8 cellular contexts compared by ENCODE assay signal in the genomic region with DNA sequence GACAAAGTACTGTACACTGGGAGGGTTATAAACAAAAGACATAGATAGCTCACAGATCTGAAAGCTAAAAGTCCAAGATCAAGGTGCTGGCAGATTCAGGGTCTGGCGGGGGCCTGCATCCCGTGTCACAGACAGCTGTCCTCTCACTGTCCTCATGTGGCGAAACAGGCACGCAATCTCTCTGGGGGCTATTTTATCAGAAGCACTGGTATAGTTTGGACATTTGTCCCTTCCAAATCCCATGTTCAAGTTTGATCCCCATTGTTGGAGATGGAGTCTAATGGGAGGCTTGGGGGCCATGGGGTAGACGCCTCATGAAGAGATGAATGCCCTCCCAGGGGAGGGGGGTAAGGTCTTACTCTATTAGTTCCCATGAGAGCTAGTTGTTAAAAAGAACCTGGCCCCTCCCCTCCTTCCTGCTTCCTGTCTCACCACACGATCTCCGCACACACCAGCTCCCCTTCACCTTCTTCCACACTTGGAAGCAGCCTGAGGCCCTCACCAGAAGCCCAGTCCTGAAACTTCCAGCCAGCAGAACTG.
DNase-seq lines count a peak whose midpoint lies in the region; ATAC-seq and TF ChIP-seq lines count a peak whose summit lies in the region.

No MANE protein-coding gene starts in this region.

- H2AFZ ChIP-seq in ACC112 (ENCODE audit: low read length, unreplicated experiment), result peak overlapping the region; percentile 73

- peaks cover 24% of the 10 kb centered on the region for H3K4me1 ChIP-seq in ACC112 (ENCODE audit: control insufficient read depth, insufficient read depth, low read length, unreplicated experiment)
- H3K4me1 ChIP-seq in lower lobe of right lung, result peaks cover 42% of the 10 kb centered on the region
- peaks cover 0 to 12% (median 0%) of the 10 kb centered on the region in 4 donors for H3K4me1 ChIP-seq in tibial artery

- peaks cover 74% of the 10 kb centered on the region for H3K4me1 Mint-ChIP-seq in activated T-helper 1 cell treated with anti-CD3 and anti-CD28 coated beads, Interleukin-12 subunit alpha, Interleukin-12 subunit beta, Interleukin-2, Interleukin-4 antibody, amounts not matched to agents 30 ng/mL and 10 ng/mL and 1 ng/mL, durations not matched to agents 14 hours and 24 hours and 36 hours (ENCODE audit: low read depth)

- H3K4me3 ChIP-seq in ACC112 (ENCODE audit: low read depth, low read length) (peak overlapping the region; percentile 13; the same call in 1 of the 2 replicates), lower lobe of right lung (no peak overlapping the region), tibial artery (no peak overlapping the region), dorsolateral prefrontal cortex (no peak overlapping the region)

- peak in 1 of 2 donors; percentile 23 for ATAC-seq in lower lobe of right lung

- H3K9me3 ChIP-seq in lower lobe of right lung (no peaks in the 10 kb centered on the region), tibial artery (no peaks in the 10 kb centered on the region)

- no peaks in the 10 kb centered on the region for H3K79me2 ChIP-seq in ACC112 (ENCODE audit: control insufficient read depth, insufficient read depth, low read length, unreplicated experiment)

- no peak for TF ChIP-seq CTCF in lower lobe of right lung (IDR thresholded peaks at IDR 0.05)
- TF ChIP-seq CTCF in tibial artery (IDR thresholded peaks at IDR 0.05), result no peak
- TF ChIP-seq CTCF in dorsolateral prefrontal cortex (IDR thresholded peaks at IDR 0.05 in 54 of 56, conservative IDR thresholded peaks at IDR 0.05 in 2 of 56; ENCODE audit: low read depth in 1 of 56, partially characterized antibody in 56 of 56), result no peak
- TF ChIP-seq CTCF in GM10266 (IDR thresholded peaks at IDR 0.05; ENCODE audit: control insufficient read depth, insufficient read depth, low read depth, missing control alignments), result no peak

- peak overlapping the region; percentile 100 for H3K27ac Mint-ChIP-seq in activated T-helper 1 cell treated with anti-CD3 and anti-CD28 coated beads, Interleukin-12 subunit alpha, Interleukin-12 subunit beta, Interleukin-2, Interleukin-4 antibody, amounts not matched to agents 30 ng/mL and 10 ng/mL and 1 ng/mL, durations not matched to agents 14 hours and 24 hours and 36 hours

- peak; percentile 66 for DNase-seq in NCI-H1436 (lab: John Stamatoyannopoulos, UW)
- peak; percentile 49 for DNase-seq in activated T-helper 1 cell treated with anti-CD3 and anti-CD28 coated beads, Interleukin-12 subunit alpha, Interleukin-12 subunit beta, Interleukin-2, Interleukin-4 antibody, amounts not matched to agents 30 ng/mL and 10 ng/mL and 1 ng/mL, durations not matched to agents 14 hours and 24 hours and 36 hours (ENCODE audit: low spot score)
- no peak for DNase-seq in lower lobe of right lung
- no peak for DNase-seq in tibial artery
- DNase-seq in dorsolateral prefrontal cortex, result no peak
- DNase-seq in GM10266 (ENCODE audit: extremely low spot score), result no peak
- no peak for DNase-seq in anterior cingulate cortex (lab: John Stamatoyannopoulos, UW)

- peak overlapping the region; percentile 93 for H3K4me3 Mint-ChIP-seq in activated T-helper 1 cell treated with anti-CD3 and anti-CD28 coated beads, Interleukin-12 subunit alpha, Interleukin-12 subunit beta, Interleukin-2, Interleukin-4 antibody, amounts not matched to agents 30 ng/mL and 10 ng/mL and 1 ng/mL, durations not matched to agents 14 hours and 24 hours and 36 hours

- intact Hi-C loops in activated T-helper 1 cell treated with anti-CD3 and anti-CD28 coated beads, Interleukin-12 subunit alpha, Interleukin-12 subunit beta, Interleukin-2, Interleukin-4 antibody, amounts not matched to agents 30 ng/mL and 10 ng/mL and 1 ng/mL, durations not matched to agents 14 hours and 24 hours and 36 hours (cut with micrococcal nuclease), result loop anchor here (2.0 to 10.0 kb wide), 3 partner anchors 155 to 523 kb away; partner anchors contain the start of genes GDI2 and TASOR2
- intact Hi-C loops in lower lobe of right lung (cut with DNase I), result no loop called here
- intact Hi-C loops in tibial artery (cut with DNase I; ENCODE audit: low total_unique reads), result no loop called here
- intact Hi-C loops in dorsolateral prefrontal cortex (cut with DNase I), result no loop called here

- H3K27ac ChIP-seq in ACC112 (ENCODE audit: low read depth, low read length) (peak overlapping the region; percentile 84), lower lobe of right lung (peak overlapping the region; percentile 79), tibial artery (peak overlapping the region in 1 of 2 donors; percentile 5), dorsolateral prefrontal cortex (no peak overlapping the region)

- H3K27me3 Mint-ChIP-seq in activated T-helper 1 cell treated with anti-CD3 and anti-CD28 coated beads, Interleukin-12 subunit alpha, Interleukin-12 subunit beta, Interleukin-2, Interleukin-4 antibody, amounts not matched to agents 30 ng/mL and 10 ng/mL and 1 ng/mL, durations not matched to agents 14 hours and 24 hours and 36 hours (ENCODE audit: insufficient read depth), result no peaks in the 10 kb centered on the region

- H3K36me3 Mint-ChIP-seq in activated T-helper 1 cell treated with anti-CD3 and anti-CD28 coated beads, Interleukin-12 subunit alpha, Interleukin-12 subunit beta, Interleukin-2, Interleukin-4 antibody, amounts not matched to agents 30 ng/mL and 10 ng/mL and 1 ng/mL, durations not matched to agents 14 hours and 24 hours and 36 hours (ENCODE audit: low read depth), result peaks cover 30% of the 10 kb centered on the region

- H3K36me3 ChIP-seq in ACC112 (ENCODE audit: insufficient read depth, low read length) (no peaks in the 10 kb centered on the region), lower lobe of right lung (no peaks in the 10 kb centered on the region), tibial artery (no peaks in the 10 kb centered on the region)

- peaks cover 15% of the 10 kb centered on the region for H3K9me3 Mint-ChIP-seq in activated T-helper 1 cell treated with anti-CD3 and anti-CD28 coated beads, Interleukin-12 subunit alpha, Interleukin-12 subunit beta, Interleukin-2, Interleukin-4 antibody, amounts not matched to agents 30 ng/mL and 10 ng/mL and 1 ng/mL, durations not matched to agents 14 hours and 24 hours and 36 hours

- H3K27me3 ChIP-seq in ACC112 (ENCODE audit: insufficient read depth, low read length) (no peaks in the 10 kb centered on the region), lower lobe of right lung (ENCODE audit: low read depth) (no peaks in the 10 kb centered on the region), tibial artery (no peaks in the 10 kb centered on the region), dorsolateral prefrontal cortex (peaks cover 0 to 8% (median 0%) of the 10 kb centered on the region in 45 donors)

Comparison
In these comparisons a context has a peak if more than half of its experiments do, and no peak if none do; other contexts are left out.
1. H3K27ac ChIP-seq: peak in ACC112 (single experiment) and lower lobe of right lung (single experiment); none in dorsolateral prefrontal cortex (0 of 59).
2. DNase-seq: peak in NCI-H1436 (single experiment) and activated T-helper 1 cell treated with anti-CD3 and anti-CD28 coated beads, Interleukin-12 subunit alpha, Interleukin-12 subunit beta, Interleukin-2, Interleukin-4 antibody, amounts not matched to agents 30 ng/mL and 10 ng/mL and 1 ng/mL, durations not matched to agents 14 hours and 24 hours and 36 hours (single experiment); none in lower lobe of right lung (single experiment), tibial artery (0 of 2), dorsolateral prefrontal cortex (0 of 10), GM10266 (single experiment) and anterior cingulate cortex (0 of 58).